Comparison of ENCODE assay signal across 11 cellular contexts in the genomic region with DNA sequence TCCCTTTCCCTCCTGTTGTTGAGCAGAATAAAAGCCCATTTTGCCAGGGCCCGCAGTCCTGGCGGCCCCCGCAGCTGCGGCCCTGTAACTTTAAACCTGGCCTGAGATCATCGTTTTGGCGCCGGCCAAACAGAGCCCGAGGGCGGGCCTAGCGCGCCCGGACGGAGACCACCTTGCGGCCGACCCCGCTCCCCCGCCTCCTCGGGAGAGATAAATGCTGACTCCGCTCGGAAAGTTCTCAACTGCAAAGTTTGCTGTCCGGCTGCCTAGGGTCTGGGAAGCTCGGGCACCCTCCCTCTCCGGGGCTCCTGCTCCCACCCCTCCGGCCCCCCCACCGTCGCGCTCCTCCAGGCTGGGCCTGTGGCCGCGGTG. TPM values are rescaled to one million over a fixed set of nuclear protein-coding genes. Genes with fewer than 3 reads are reported as not detected.
DNase-seq lines count a peak whose midpoint lies in the region; ATAC-seq and TF ChIP-seq lines count a peak whose summit lies in the region.
"Had no signal": no experiment of that assay in that cellular context is flagged by ENCODE, and none has a peak within 500 bp of the region (broad histone marks: within the 10 kb centered on the region; RNA-seq: fewer than 3 reads in every experiment).

A gene with protein sequence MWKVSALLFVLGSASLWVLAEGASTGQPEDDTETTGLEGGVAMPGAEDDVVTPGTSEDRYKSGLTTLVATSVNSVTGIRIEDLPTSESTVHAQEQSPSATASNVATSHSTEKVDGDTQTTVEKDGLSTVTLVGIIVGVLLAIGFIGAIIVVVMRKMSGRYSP (plus strand): TSS at position 241 of the 372 bp plus-strand sequence. CDS start 202 bp downstream, outside the sequence.

- H3K27ac Mint-ChIP-seq in neural crest cell (ENCODE audit: unreplicated experiment) = peak within 1 kb of the TSS; percentile 86

- no peaks in the 10 kb centered on the region for H3K36me3 Mint-ChIP-seq in neural crest cell (ENCODE audit: low read depth)

- CTCF ChIA-PET in GM10248 (lab: Yijun Ruan, JAX) = no interaction called here

- no peaks in the 10 kb centered on the region for H3K9me3 Mint-ChIP-seq in neural crest cell

- H3K4me3 Mint-ChIP-seq in neural crest cell = peak within 1 kb of the TSS; percentile 91

- peaks cover 23% of the 10 kb centered on the region for H3K27me3 Mint-ChIP-seq in neural crest cell (ENCODE audit: low read depth)

- POLR2A ChIA-PET in GM10248 (lab: Yijun Ruan, JAX) = no interaction called here

- intact Hi-C loops in Right ventricle myocardium superior (cut with DNase I) = no loop called here

- ATAC-seq in Right ventricle myocardium superior (ENCODE audit: poor library complexity) (peak; percentile 73), GM19463 (IDR thresholded peaks at IDR 0.05; ENCODE audit: unreplicated experiment) (no peak)

- DNase-seq in NCI-H748 (lab: John Stamatoyannopoulos, UW; ENCODE audit: unreplicated experiment) (peak; percentile 40), NCI-H748 treated with DMSO at 0.1 percent for 48 hours (lab: John Stamatoyannopoulos, UW) (no peak), Right ventricle myocardium superior (peak; percentile 69), neural crest cell (ENCODE audit: low read depth, low spot score) (peak; percentile 69), GM10248 (ENCODE audit: extremely low spot score) (no peak), NCI-H1092 (lab: John Stamatoyannopoulos, UW) (no peak), NCI-H1930 (lab: John Stamatoyannopoulos, UW) (no peak)
- DNase-seq: NCI-H82 had no signal

- peaks cover 55% of the 10 kb centered on the region for H3K4me1 Mint-ChIP-seq in neural crest cell

- TF ChIP-seq CTCF in neural crest cell (conservative IDR thresholded peaks at IDR 0.05) (no peak), GM10248 (IDR thresholded peaks at IDR 0.05; ENCODE audit: control extremely low read depth, extremely low read depth, low read depth, missing control alignments) (no peak)

RNA-seq across cellular contexts. Expression of the gene that starts here (rescaled TPM):
- total RNA-seq in Right ventricle myocardium superior (20.3 TPM), neural crest cell (47.4 and 51.7 TPM in 2 replicates)
- total RNA-seq: A172; activated CD8-positive, alpha-beta memory T cell treated with anti-CD3 and anti-CD28 coated beads for 36 hours had no signal

Comparison
In these comparisons a context has a peak if more than half of its experiments do, and no peak if none do; other contexts are left out.
1. DNase-seq: peak in NCI-H748 (single experiment), Right ventricle myocardium superior (single experiment) and neural crest cell (single experiment); none in NCI-H748 treated with DMSO at 0.1 percent for 48 hours (single experiment), GM10248 (single experiment), NCI-H1092 (single experiment) and NCI-H1930 (0 of 2).